34 cellular contexts compared by ENCODE assay signal in genomic region chr5:68689010-68689409, GRCh38.
"Had no signal": no experiment of that assay in that cellular context is flagged by ENCODE, and none has a peak within 500 bp of the region (broad histone marks: within the 10 kb centered on the region; RNA-seq: fewer than 3 reads in every experiment).

No MANE protein-coding gene starts in this region.

- H3K27me3 Mint-ChIP-seq: activated naive CD8-positive, alpha-beta T cell treated with anti-CD3 and anti-CD28 coated beads for 36 hours; activated naive CD8-positive, alpha-beta T cell treated with anti-CD3 and anti-CD28 coated beads, Interleukin-2, amount 50 U/mL, for 24 hours had no signal

- DNase-seq: activated B cell treated with CpG ODN at 0.5 μM for 24 hours; activated CD4-positive, alpha-beta memory T cell treated with anti-CD3 and anti-CD28 coated beads, Interleukin-2, amount 10 ng/mL, durations not matched to agents 7 days and 5 days; activated CD4-positive, alpha-beta T cell treated with anti-CD3 and anti-CD28 coated beads, Interleukin-2, amount 10 ng/mL, durations not matched to agents 7 days and 5 days; activated CD4-positive, alpha-beta T cell treated with anti-CD3 and anti-CD28 coated beads, Interleukin-2, amount 50 U/mL, for 4 hours; activated CD8-positive, alpha-beta memory T cell treated with anti-CD3 and anti-CD28 coated beads, Interleukin-2, amount 10 ng/mL, durations not matched to agents 7 days and 5 days; activated CD8-positive, alpha-beta memory T cell treated with anti-CD3 and anti-CD28 coated beads, Interleukin-2, amount 50 U/mL, for 4 hours; activated gamma-delta T cell; activated naive CD4-positive, alpha-beta T cell; activated naive CD4-positive, alpha-beta T cell treated with anti-CD3 and anti-CD28 coated beads, Interleukin-2, amount 10 ng/mL, durations not matched to agents 7 days and 5 days; activated naive CD8-positive, alpha-beta T cell treated with anti-CD3 and anti-CD28 coated beads for 36 hours; activated naive CD8-positive, alpha-beta T cell treated with anti-CD3 and anti-CD28 coated beads, Interleukin-2, amount 50 U/mL, for 24 hours; activated T-cell treated with anti-CD3 and anti-CD28 coated beads, Interleukin-2, amount 50 U/mL, for 1 hour; activated T-cell treated with anti-CD3 and anti-CD28 coated beads, Interleukin-2, amount 50 U/mL, for 48 hours; adrenal gland; amygdala; aorta; body of pancreas; caudate nucleus; cortex of kidney; dermis blood vessel endothelial cell; effector CD4-positive, alpha-beta T cell; effector memory CD8-positive, alpha-beta T cell; erythroblast; esophagus squamous epithelium; foreskin melanocyte; heart right ventricle; T-helper 1 cell; T-helper 17 cell; T1000; WERI-Rb-1 had no signal

- ATAC-seq: activated CD4-positive, CD25-positive, alpha-beta regulatory T cell treated with anti-CD3 and anti-CD28 coated beads, Interleukin-2, amount 50 U/mL, for 24 hours; activated CD8-positive, alpha-beta memory T cell treated with anti-CD3 and anti-CD28 coated beads, Interleukin-2, amount 10 ng/mL, durations not matched to agents 7 days and 5 days; activated naive CD8-positive, alpha-beta T cell treated with anti-CD3 and anti-CD28 coated beads, Interleukin-2, amount 50 U/mL, for 24 hours; body of pancreas; effector memory CD8-positive, alpha-beta T cell; gastroesophageal sphincter; heart right ventricle; T-helper 17 cell had no signal

- H3K4me3 Mint-ChIP-seq: activated B cell treated with CpG ODN at 0.5 μM for 24 hours; activated CD4-positive, alpha-beta memory T cell treated with anti-CD3 and anti-CD28 coated beads, Interleukin-2, amount 10 ng/mL, durations not matched to agents 7 days and 5 days; activated CD4-positive, alpha-beta T cell treated with anti-CD3 and anti-CD28 coated beads, Interleukin-2, amount 10 ng/mL, durations not matched to agents 7 days and 5 days; activated CD8-positive, alpha-beta memory T cell treated with anti-CD3 and anti-CD28 coated beads, Interleukin-2, amount 10 ng/mL, durations not matched to agents 7 days and 5 days; activated naive CD4-positive, alpha-beta T cell treated with anti-CD3 and anti-CD28 coated beads, Interleukin-2, amount 10 ng/mL, durations not matched to agents 7 days and 5 days; activated naive CD8-positive, alpha-beta T cell treated with anti-CD3 and anti-CD28 coated beads for 36 hours; activated naive CD8-positive, alpha-beta T cell treated with anti-CD3 and anti-CD28 coated beads, Interleukin-2, amount 50 U/mL, for 24 hours; activated T-helper 1 cell treated with anti-CD3 and anti-CD28 coated beads, Interleukin-12 subunit alpha, Interleukin-12 subunit beta, Interleukin-2, Interleukin-4 antibody, amounts not matched to agents 30 ng/mL and 10 ng/mL and 1 ng/mL, durations not matched to agents 14 hours and 24 hours and 36 hours; effector memory CD8-positive, alpha-beta T cell; T-helper 17 cell; T-helper 2 cell treated with Interferon-gamma antibody and Interleukin-4, amounts not matched to agents 5 μg/mL and 100 μg/mL, for 36 hours had no signal

- H3K4me1 Mint-ChIP-seq: activated B cell treated with CpG ODN at 0.5 μM for 24 hours; activated CD4-positive, alpha-beta memory T cell treated with anti-CD3 and anti-CD28 coated beads, Interleukin-2, amount 10 ng/mL, durations not matched to agents 7 days and 5 days; activated CD4-positive, alpha-beta T cell treated with anti-CD3 and anti-CD28 coated beads, Interleukin-2, amount 10 ng/mL, durations not matched to agents 7 days and 5 days; activated CD8-positive, alpha-beta memory T cell treated with anti-CD3 and anti-CD28 coated beads, Interleukin-2, amount 10 ng/mL, durations not matched to agents 7 days and 5 days; activated naive CD4-positive, alpha-beta T cell treated with anti-CD3 and anti-CD28 coated beads, Interleukin-2, amount 10 ng/mL, durations not matched to agents 7 days and 5 days; activated naive CD8-positive, alpha-beta T cell treated with anti-CD3 and anti-CD28 coated beads for 36 hours; activated naive CD8-positive, alpha-beta T cell treated with anti-CD3 and anti-CD28 coated beads, Interleukin-2, amount 50 U/mL, for 24 hours; T-helper 17 cell had no signal

- H3K36me3 Mint-ChIP-seq: activated CD8-positive, alpha-beta memory T cell treated with anti-CD3 and anti-CD28 coated beads, Interleukin-2, amount 10 ng/mL, durations not matched to agents 7 days and 5 days; activated naive CD4-positive, alpha-beta T cell treated with anti-CD3 and anti-CD28 coated beads, Interleukin-2, amount 10 ng/mL, durations not matched to agents 7 days and 5 days had no signal

- H3K27me3 ChIP-seq: adrenal gland, body of pancreas, esophagus squamous epithelium, gastroesophageal sphincter, heart right ventricle had no signal

- H3K4me3 ChIP-seq: adrenal gland, body of pancreas, esophagus squamous epithelium, gastroesophageal sphincter, heart right ventricle had no signal

- H3K4me1 ChIP-seq: adrenal gland, body of pancreas, gastroesophageal sphincter, heart right ventricle had no signal

- H3K27ac Mint-ChIP-seq: activated B cell treated with CpG ODN at 0.5 μM for 24 hours; activated CD4-positive, alpha-beta memory T cell treated with anti-CD3 and anti-CD28 coated beads, Interleukin-2, amount 10 ng/mL, durations not matched to agents 7 days and 5 days; activated CD4-positive, alpha-beta T cell treated with anti-CD3 and anti-CD28 coated beads, Interleukin-2, amount 10 ng/mL, durations not matched to agents 7 days and 5 days; activated CD8-positive, alpha-beta memory T cell treated with anti-CD3 and anti-CD28 coated beads, Interleukin-2, amount 10 ng/mL, durations not matched to agents 7 days and 5 days; activated naive CD4-positive, alpha-beta T cell treated with anti-CD3 and anti-CD28 coated beads, Interleukin-2, amount 10 ng/mL, durations not matched to agents 7 days and 5 days; activated naive CD8-positive, alpha-beta T cell treated with anti-CD3 and anti-CD28 coated beads for 36 hours; activated naive CD8-positive, alpha-beta T cell treated with anti-CD3 and anti-CD28 coated beads, Interleukin-2, amount 50 U/mL, for 24 hours; activated T-helper 1 cell treated with anti-CD3 and anti-CD28 coated beads, Interleukin-12 subunit alpha, Interleukin-12 subunit beta, Interleukin-2, Interleukin-4 antibody, amounts not matched to agents 30 ng/mL and 10 ng/mL and 1 ng/mL, durations not matched to agents 14 hours and 24 hours and 36 hours; effector memory CD8-positive, alpha-beta T cell; T-helper 17 cell; T-helper 2 cell treated with Interferon-gamma antibody and Interleukin-4, amounts not matched to agents 5 μg/mL and 100 μg/mL, for 36 hours had no signal

- H3K36me3 ChIP-seq: adrenal gland, esophagus squamous epithelium, gastroesophageal sphincter, heart right ventricle, WERI-Rb-1 had no signal

- H3K27ac ChIP-seq: adrenal gland, body of pancreas, esophagus squamous epithelium, gastroesophageal sphincter, heart right ventricle, WERI-Rb-1 had no signal

- H3K9me3 ChIP-seq: adrenal gland, body of pancreas had no signal
